11 cellular contexts compared by ENCODE assay signal in genomic region chr5:82749453-82749852, GRCh38.
DNase-seq lines count a peak whose midpoint lies in the region; ATAC-seq and TF ChIP-seq lines count a peak whose summit lies in the region.
"Had no signal": no experiment of that assay in that cellular context is flagged by ENCODE, and none has a peak within 500 bp of the region (broad histone marks: within the 10 kb centered on the region; RNA-seq: fewer than 3 reads in every experiment).

No MANE protein-coding gene starts in this region.

- no peaks in the 10 kb centered on the region for H3K36me3 Mint-ChIP-seq in stimulated activated naive B cell treated with anti-CD40 and anti-IgM and Interleukin-4, amounts not matched to agents 10 μg/mL and 1 μg/mL and 100 μg/mL, for 72 hours

- H3K27ac ChIP-seq in coronary artery (no peak overlapping the region), trophoblast cell (ENCODE audit: low read depth, low read length) (no peak overlapping the region)

- H3K4me1 ChIP-seq in trophoblast cell (ENCODE audit: control insufficient read depth in 1 of 2, insufficient read depth in 2 of 2, low read length in 2 of 2): no peaks in the 10 kb centered on the region

- H4K8ac ChIP-seq in trophoblast cell (ENCODE audit: low read depth, low read length): no peak overlapping the region

- TF ChIP-seq CTCF in coronary artery (IDR thresholded peaks at IDR 0.05): no peak

- H3K27me3 ChIP-seq in trophoblast cell (ENCODE audit: insufficient read depth, low read length): no peaks in the 10 kb centered on the region

- no peak overlapping the region for H3K4me3 ChIP-seq in coronary artery
- no peak overlapping the region for H3K4me3 ChIP-seq in trophoblast cell (ENCODE audit: low read depth, low read length)

- H2BK5ac ChIP-seq in trophoblast cell (ENCODE audit: low read depth, low read length, poor library complexity): no peak overlapping the region

- no peak overlapping the region for H3K4me2 ChIP-seq in trophoblast cell (ENCODE audit: low read length)

- peaks cover 0 to 2% of the 10 kb centered on the region in 2 experiments for H3K36me3 ChIP-seq in trophoblast cell (ENCODE audit: control insufficient read depth in 1 of 2, insufficient read depth in 2 of 2, low read length in 2 of 2)

- ATAC-seq in stimulated activated naive B cell treated with anti-CD40 and anti-IgM and Interleukin-4, amounts not matched to agents 10 μg/mL and 1 μg/mL and 100 μg/mL, for 72 hours (replicated peaks): peak; percentile 77 to 82
- ATAC-seq in GM21447 (IDR thresholded peaks at IDR 0.05; ENCODE audit: unreplicated experiment): no peak
- ATAC-seq: activated CD4-positive, alpha-beta T cell treated with anti-CD3 and anti-CD28 coated beads for 36 hours had no signal

- H3K79me1 ChIP-seq in trophoblast cell (ENCODE audit: low read length): no peaks in the 10 kb centered on the region

- H3K9ac ChIP-seq in trophoblast cell (ENCODE audit: low read length): no peak overlapping the region

- no CpG with 5 or more reads among the region's 6 CpGs for WGBS in trophoblast cell (ENCODE audit: extremely low coverage, insufficient coverage, insufficient read length)

- peaks cover 0 to 3% of the 10 kb centered on the region in 2 donors for H3K9me3 Mint-ChIP-seq in stimulated activated naive B cell treated with anti-CD40 and anti-IgM and Interleukin-4, amounts not matched to agents 10 μg/mL and 1 μg/mL and 100 μg/mL, for 72 hours

- H3K4ac ChIP-seq in trophoblast cell (ENCODE audit: low read depth, low read length): no peak overlapping the region

- no peak overlapping the region for H4K12ac ChIP-seq in trophoblast cell (ENCODE audit: low read depth, low read length)

- peak overlapping the region in 1 of 2 donors; percentile 35 for H3K4me3 Mint-ChIP-seq in stimulated activated naive B cell treated with anti-CD40 and anti-IgM and Interleukin-4, amounts not matched to agents 10 μg/mL and 1 μg/mL and 100 μg/mL, for 72 hours
- H3K4me3 Mint-ChIP-seq: activated CD4-positive, alpha-beta T cell treated with anti-CD3 and anti-CD28 coated beads for 36 hours had no signal

- no peak overlapping the region for H3K27ac Mint-ChIP-seq in stimulated activated naive B cell treated with anti-CD40 and anti-IgM and Interleukin-4, amounts not matched to agents 10 μg/mL and 1 μg/mL and 100 μg/mL, for 72 hours
- H3K27ac Mint-ChIP-seq: activated CD4-positive, alpha-beta T cell treated with anti-CD3 and anti-CD28 coated beads for 36 hours had no signal

- H2BK12ac ChIP-seq in trophoblast cell (ENCODE audit: low read length): no peak overlapping the region

- no peak overlapping the region for H4K91ac ChIP-seq in trophoblast cell (ENCODE audit: low read depth, low read length)

- no peak overlapping the region for H2BK120ac ChIP-seq in trophoblast cell (ENCODE audit: insufficient read depth, low read length, poor library complexity)

- no peak overlapping the region for H3K18ac ChIP-seq in trophoblast cell (ENCODE audit: low read length)

- H3K14ac ChIP-seq in trophoblast cell (ENCODE audit: low read length): no peak overlapping the region

- H2AFZ ChIP-seq in trophoblast cell (ENCODE audit: insufficient read depth, low read length, poor library complexity): no peak overlapping the region

- H3K79me2 ChIP-seq in trophoblast cell (ENCODE audit: control insufficient read depth, insufficient read depth, low read length, poor library complexity): no peaks in the 10 kb centered on the region

- no peak overlapping the region for H3K23ac ChIP-seq in trophoblast cell (ENCODE audit: low read length)

- H2AK5ac ChIP-seq in trophoblast cell (ENCODE audit: low read length): no peak overlapping the region

- peaks cover 12 to 21% of the 10 kb centered on the region in 2 donors for H3K4me1 Mint-ChIP-seq in stimulated activated naive B cell treated with anti-CD40 and anti-IgM and Interleukin-4, amounts not matched to agents 10 μg/mL and 1 μg/mL and 100 μg/mL, for 72 hours

- H3K9me3 ChIP-seq in trophoblast cell (ENCODE audit: insufficient read depth, low read depth, low read length): peaks cover 2% of the 10 kb centered on the region

- H3K27me3 Mint-ChIP-seq in stimulated activated naive B cell treated with anti-CD40 and anti-IgM and Interleukin-4, amounts not matched to agents 10 μg/mL and 1 μg/mL and 100 μg/mL, for 72 hours: peaks cover 4% of the 10 kb centered on the region in 2 donors
- H3K27me3 Mint-ChIP-seq: activated CD4-positive, alpha-beta T cell treated with anti-CD3 and anti-CD28 coated beads for 36 hours had no signal

- peak; percentile 3 for DNase-seq in NCI-H2171 treated with DMSO at 0.1 percent for 48 hours (lab: John Stamatoyannopoulos, UW)
- DNase-seq in NCI-H2171 (lab: John Stamatoyannopoulos, UW): no peak
- peak; percentile 46 for DNase-seq in RPMI8226
- DNase-seq in globus pallidus (ENCODE audit: low spot score): peak; percentile 90
- DNase-seq in stimulated activated naive B cell treated with anti-CD40 and anti-IgM and Interleukin-4, amounts not matched to agents 10 μg/mL and 1 μg/mL and 100 μg/mL, for 72 hours: no peak
- DNase-seq in coronary artery (ENCODE audit: low spot score): no peak
- DNase-seq in trophoblast cell: no peak
- DNase-seq: activated CD4-positive, alpha-beta T cell treated with anti-CD3 and anti-CD28 coated beads for 36 hours; activated naive CD4-positive, alpha-beta T cell; NCI-H510A had no signal

Comparison
In these comparisons a context has a peak if more than half of its experiments do, and no peak if none do; other contexts are left out.
1. DNase-seq: peak in NCI-H2171 treated with DMSO at 0.1 percent for 48 hours (single experiment), RPMI8226 (single experiment) and globus pallidus (single experiment); none in NCI-H2171 (single experiment), stimulated activated naive B cell treated with anti-CD40 and anti-IgM and Interleukin-4, amounts not matched to agents 10 μg/mL and 1 μg/mL and 100 μg/mL, for 72 hours (single experiment), coronary artery (single experiment) and trophoblast cell (0 of 2).